14 cellular contexts compared by ENCODE assay signal in genomic region chr3:113829576-113830354, GRCh38. TPM values are rescaled to one million over a fixed set of nuclear protein-coding genes. Genes with fewer than 3 reads are reported as not detected.
A peak's percentile ranks its signal among the peaks of the same experiment; 100 is the strongest.
DNase-seq lines count a peak whose midpoint lies in the region; ATAC-seq and TF ChIP-seq lines count a peak whose summit lies in the region.
"Had no signal": no experiment of that assay in that cellular context is flagged by ENCODE, and none has a peak within 500 bp of the region (broad histone marks: within the 10 kb centered on the region; RNA-seq: fewer than 3 reads in every experiment).

No MANE protein-coding gene starts in this region.

- ATAC-seq in GM19455 (IDR thresholded peaks at IDR 0.05; ENCODE audit: unreplicated experiment), result peak; percentile 29
- ATAC-seq in PC-3, result peak; percentile 5; the same call in 1 of the 2 replicates
- no peak for ATAC-seq in HG03175 (IDR thresholded peaks at IDR 0.05; ENCODE audit: unreplicated experiment)
- ATAC-seq in omental fat pad (ENCODE audit: low FRiP score), result no peak
- ATAC-seq: K562 had no signal

- H3K9ac ChIP-seq in BLaER1 treated with 17β-estradiol and CSF1 and Interleukin-3, amounts not matched to agents 10 nM and 100 nM, result peak overlapping the region in 8 of 11 experiments; percentile 12 to 56 (median 43); a peak in 11 of 22 replicates
- H3K9ac ChIP-seq in PC-3 (ENCODE audit: low read length), result no peak overlapping the region

- TF ChIP-seq CTCF in PC-3 (conservative IDR thresholded peaks at IDR 0.05; ENCODE audit: low read depth, low read length), result no peak
- TF ChIP-seq CTCF in fibroblast of mammary gland (conservative IDR thresholded peaks at IDR 0.05; ENCODE audit: control insufficient read depth, insufficient read depth, low read depth, low read length), result no peak
- no peak for TF ChIP-seq CTCF in omental fat pad (IDR thresholded peaks at IDR 0.05)
- no peak for TF ChIP-seq CTCF in uterus (IDR thresholded peaks at IDR 0.05)

- no peaks in the 10 kb centered on the region for H3K79me2 ChIP-seq in PC-3 (ENCODE audit: low read length)

- no peaks in the 10 kb centered on the region for H3K36me3 ChIP-seq in BLaER1 treated with 17β-estradiol and CSF1 and Interleukin-3, amounts not matched to agents 10 nM and 100 nM
- H3K36me3 ChIP-seq in PC-3 (ENCODE audit: low read depth, low read length), result no peaks in the 10 kb centered on the region
- no peaks in the 10 kb centered on the region for H3K36me3 ChIP-seq in uterus
- H3K36me3 ChIP-seq: Peyer's patch had no signal

- peaks cover 0 to 22% (median 11%) of the 10 kb centered on the region in 11 experiments; a peak in 18 of 22 replicates for H3K9me3 ChIP-seq in BLaER1 treated with 17β-estradiol and CSF1 and Interleukin-3, amounts not matched to agents 10 nM and 100 nM (replicated peaks in 1 of 11)
- H3K9me3 ChIP-seq in PC-3 (ENCODE audit: low read length), result no peaks in the 10 kb centered on the region
- H3K9me3 ChIP-seq in uterus, result no peaks in the 10 kb centered on the region
- H3K9me3 ChIP-seq: Peyer's patch had no signal

- H4K20me1 ChIP-seq in BLaER1 treated with 17β-estradiol and CSF1 and Interleukin-3, amounts not matched to agents 10 nM and 100 nM, result no peaks in the 10 kb centered on the region
- no peaks in the 10 kb centered on the region for H4K20me1 ChIP-seq in PC-3 (ENCODE audit: low read length)

- DNase-seq in PC-3 (peak; percentile 47), fibroblast of mammary gland (ENCODE audit: low read depth) (peak; percentile 68), hippocampal formation (lab: John Stamatoyannopoulos, UW) (no peak), omental fat pad (ENCODE audit: low spot score) (no peak), uterus (no peak)
- DNase-seq: activated naive CD8-positive, alpha-beta T cell treated with anti-CD3 and anti-CD28 coated beads for 36 hours; activated T-cell treated with anti-CD3 and anti-CD28 coated beads for 4 hours; central memory CD4-positive, alpha-beta T cell; NCI-H1417 treated with DMSO at 0.1 percent for 48 hours had no signal

- peak overlapping the region; percentile 64 to 94 (median 78) for H3K4me2 ChIP-seq in BLaER1 treated with 17β-estradiol and CSF1 and Interleukin-3, amounts not matched to agents 10 nM and 100 nM
- peak overlapping the region; percentile 43 for H3K4me2 ChIP-seq in PC-3 (ENCODE audit: low read length)

- POLR2A ChIA-PET in PC-3 (lab: Charles Lee; ENCODE audit: unreplicated experiment), result interaction anchor here (0.5 kb wide), 1 partner anchor 17 kb away, joined by 3 read pairs; no protein-coding TSS in a partner anchor

- BruUV-seq in PC-3 (replicated peaks; lab: Mats Ljungman, UMichigan), result no TSS peak

- peak overlapping the region; percentile 30 to 80 (median 74); a peak in 20 of 22 replicates for H3K27ac ChIP-seq in BLaER1 treated with 17β-estradiol and CSF1 and Interleukin-3, amounts not matched to agents 10 nM and 100 nM
- peak overlapping the region; percentile 59 for H3K27ac ChIP-seq in PC-3 (ENCODE audit: low read length)
- no peak overlapping the region for H3K27ac ChIP-seq in uterus

- intact Hi-C loops in PC-3 (cut with micrococcal nuclease) (no loop called here), uterus (cut with DNase I; ENCODE audit: low total_unique reads) (no loop called here)

- TF ChIP-seq POLR2A in uterus (IDR thresholded peaks at IDR 0.05), result no peak

- H3K4me1 ChIP-seq in BLaER1 treated with 17β-estradiol and CSF1 and Interleukin-3, amounts not matched to agents 10 nM and 100 nM, result peaks cover 18 to 66% (median 48%) of the 10 kb centered on the region in 10 experiments
- H3K4me1 ChIP-seq in PC-3 (ENCODE audit: insufficient read depth, low read length), result peaks cover 33% of the 10 kb centered on the region
- no peaks in the 10 kb centered on the region for H3K4me1 ChIP-seq in uterus

- CTCF ChIA-PET in PC-3 (lab: Charles Lee), result interaction anchor here (0.9 kb wide), 1 partner anchor 84 kb away, joined by 5 read pairs; the partner anchor contains the start of gene NAA50

- H3K4me3 ChIP-seq in BLaER1 treated with 17β-estradiol and CSF1 and Interleukin-3, amounts not matched to agents 10 nM and 100 nM, result no peak overlapping the region; a peak in 1 of 20 replicates
- H3K4me3 ChIP-seq in PC-3 (ENCODE audit: low read length) (no peak overlapping the region), fibroblast of mammary gland (ENCODE audit: control insufficient read depth, low read depth, low read length) (no peak overlapping the region), uterus (no peak overlapping the region)
- H3K4me3 ChIP-seq: K562, Peyer's patch had no signal

- H3K9me2 ChIP-seq in PC-3 (replicated peaks; ENCODE audit: low read length), result no peaks in the 10 kb centered on the region

- H3K27me3 ChIP-seq in BLaER1 treated with 17β-estradiol and CSF1 and Interleukin-3, amounts not matched to agents 10 nM and 100 nM, result no peaks in the 10 kb centered on the region
- no peaks in the 10 kb centered on the region for H3K27me3 ChIP-seq in PC-3 (ENCODE audit: low read length)
- no peaks in the 10 kb centered on the region for H3K27me3 ChIP-seq in uterus
- H3K27me3 ChIP-seq: Peyer's patch had no signal

- no peaks in the 10 kb centered on the region for H3F3A ChIP-seq in PC-3 (ENCODE audit: low read length, unreplicated experiment)

- H2AFZ ChIP-seq in PC-3 (ENCODE audit: low read length), result no peak overlapping the region

RNA-seq across cellular contexts. Expression of gene GRAMD1C, which starts 8.8 kb away (rescaled TPM):
- total RNA-seq in PC-3 (2014; rRNA removed), result 2.8 and 4.5 TPM in 2 replicates
- total RNA-seq in omental fat pad, result 10 to 100 TPM in 1 of 4 donors, 1 to 10 TPM in 3; 1.4 to 10.9 (median 4.9) TPM
- 10 to 100 TPM in 2 of 4 donors, 1 to 10 TPM in 1, under 1 TPM in 1; 0.26 to 16.6 (median 6.9) TPM for total RNA-seq in uterus
- total RNA-seq: K562 had no signal

Comparison
In these comparisons a context has a peak if more than half of its experiments do, and no peak if none do; other contexts are left out.
1. H3K27ac ChIP-seq: peak in BLaER1 treated with 17β-estradiol and CSF1 and Interleukin-3, amounts not matched to agents 10 nM and 100 nM (11 of 11) and PC-3 (single experiment); none in uterus (0 of 2).
2. ATAC-seq: peak in GM19455 (single experiment) and PC-3 (single experiment); none in HG03175 (single experiment) and omental fat pad (single experiment).
3. DNase-seq: peak in PC-3 (single experiment) and fibroblast of mammary gland (single experiment); none in hippocampal formation (0 of 2), omental fat pad (single experiment) and uterus (0 of 2).